8 cellular contexts compared by ENCODE assay signal in genomic region chr5:150641006-150641570, GRCh38. TPM values are rescaled to one million over a fixed set of nuclear protein-coding genes. Genes with fewer than 3 reads are reported as not detected.
DNase-seq lines count a peak whose midpoint lies in the region; ATAC-seq, FAIRE-seq and TF ChIP-seq lines count a peak whose summit lies in the region.

No MANE protein-coding gene starts in this region.

- in situ Hi-C loops in HepG2 (cut with HindIII; ENCODE audit: extremely low pct_ligation_motif_present, low pct_unique_long_range_greater_than_20kb): loop anchor here (5.0 kb wide), 1 partner anchor 59 kb away; no protein-coding TSS in a partner anchor

- no peak for DNase-seq in coronary artery (ENCODE audit: low spot score)
- peak; percentile 15 for DNase-seq in HepG2 (ENCODE audit: low spot score)
- no peak for DNase-seq in head of caudate nucleus
- no peak for DNase-seq in NK-92 treated with Interleukin-12 subunit alpha and Interleukin-12 subunit beta, amount 100 ng/mL, for 24 hours (lab: John Stamatoyannopoulos, UW)
- no peak for DNase-seq in activated CD4-positive, alpha-beta memory T cell treated with anti-CD3 and anti-CD28 coated beads, Interleukin-2, amount 10 ng/mL, durations not matched to agents 7 days and 5 days
- DNase-seq in AML-193 (lab: John Stamatoyannopoulos, UW): no peak

- no peak overlapping the region for H3K27ac Mint-ChIP-seq in activated CD4-positive, alpha-beta memory T cell treated with anti-CD3 and anti-CD28 coated beads, Interleukin-2, amount 10 ng/mL, durations not matched to agents 7 days and 5 days

- no peaks in the 10 kb centered on the region for H3K36me3 ChIP-seq in HUES48 (ENCODE audit: control insufficient read depth, insufficient read depth, low read length)
- no peaks in the 10 kb centered on the region for H3K36me3 ChIP-seq in HepG2 (replicated peaks in 1 of 2; ENCODE audit: control insufficient read depth in 1 of 2, insufficient read depth in 2 of 2, low read length in 2 of 2)

- POLR2A ChIA-PET in HepG2 (lab: Yijun Ruan, JAX): interaction anchor here (1.1 kb wide), 1 partner anchor 10 kb away, joined by 3 read pairs; no protein-coding TSS in a partner anchor
- POLR2A ChIA-PET in activated CD4-positive, alpha-beta memory T cell treated with anti-CD3 and anti-CD28 coated beads, Interleukin-2, amount 10 ng/mL, durations not matched to agents 7 days and 5 days (lab: Charles Lee): no interaction called here

- no TSS peak for BruUV-seq in HepG2 (replicated peaks; lab: Mats Ljungman, UMichigan)

- CTCF ChIA-PET in HepG2 (lab: Yijun Ruan, JAX; ENCODE audit: low intra/inter-chr PET ratio, low total read pairs): no interaction called here
- CTCF ChIA-PET in activated CD4-positive, alpha-beta memory T cell treated with anti-CD3 and anti-CD28 coated beads, Interleukin-2, amount 10 ng/mL, durations not matched to agents 7 days and 5 days (lab: Charles Lee): no interaction called here

- no peak overlapping the region for H3K9ac ChIP-seq in HUES48 (ENCODE audit: low read depth, low read length)
- H3K9ac ChIP-seq in HepG2 (ENCODE audit: insufficient read depth, low read depth, low read length): no peak overlapping the region

- no peak for FAIRE-seq in HepG2 (lab: Jason Lieb, UNC)

- intact Hi-C loops in HepG2 (cut with micrococcal nuclease; ENCODE audit: unreplicated experiment): loop anchor here (5.0 kb wide), 1 partner anchor 309 kb away; no protein-coding TSS in a partner anchor
- intact Hi-C loops in head of caudate nucleus (cut with DNase I): no loop called here

- TF ChIP-seq CTCF in coronary artery (IDR thresholded peaks at IDR 0.05) (no peak), HepG2 (CRISPR knock-in tag; IDR thresholded peaks at IDR 0.05) (no peak)

- peaks cover 19% of the 10 kb centered on the region for H3K27me3 Mint-ChIP-seq in activated CD4-positive, alpha-beta memory T cell treated with anti-CD3 and anti-CD28 coated beads, Interleukin-2, amount 10 ng/mL, durations not matched to agents 7 days and 5 days

- H3K27ac ChIP-seq in HUES48 (ENCODE audit: low read depth, low read length) (peak overlapping the region; percentile 56), coronary artery (peak overlapping the region; percentile 96 to 99), HepG2 (ENCODE audit: extremely low read length, insufficient read depth, low read length) (no peak overlapping the region), temporal lobe (ENCODE audit: low read depth, low read length) (peak overlapping the region; percentile 88)

- H3K36me3 Mint-ChIP-seq in activated CD4-positive, alpha-beta memory T cell treated with anti-CD3 and anti-CD28 coated beads, Interleukin-2, amount 10 ng/mL, durations not matched to agents 7 days and 5 days (ENCODE audit: low read depth): no peaks in the 10 kb centered on the region

- no peaks in the 10 kb centered on the region for H3K79me2 ChIP-seq in HepG2 (ENCODE audit: insufficient read depth, low read length)

- ATAC-seq in HepG2: no peak

- H3K27me3 ChIP-seq in HUES48 (ENCODE audit: control insufficient read depth, insufficient read depth, low read length): no peaks in the 10 kb centered on the region
- 0 out of 5 replicates have a peak, but pooled peaks cover 0 to 3% of the 10 kb centered on the region in 2 experiments for H3K27me3 ChIP-seq in HepG2 (ENCODE audit: control insufficient read depth in 1 of 2, insufficient read depth in 2 of 2, low read length in 2 of 2)

- no peaks in the 10 kb centered on the region for H3K9me3 Mint-ChIP-seq in activated CD4-positive, alpha-beta memory T cell treated with anti-CD3 and anti-CD28 coated beads, Interleukin-2, amount 10 ng/mL, durations not matched to agents 7 days and 5 days

- no peaks in the 10 kb centered on the region for H4K20me1 ChIP-seq in HepG2 (ENCODE audit: insufficient read depth, low read length)

- H3K4me1 Mint-ChIP-seq in activated CD4-positive, alpha-beta memory T cell treated with anti-CD3 and anti-CD28 coated beads, Interleukin-2, amount 10 ng/mL, durations not matched to agents 7 days and 5 days: no peaks in the 10 kb centered on the region

- H3K4me1 ChIP-seq in HUES48 (ENCODE audit: control insufficient read depth, insufficient read depth, low read length): peaks cover 33% of the 10 kb centered on the region
- H3K4me1 ChIP-seq in HepG2 (ENCODE audit: insufficient read depth, low read length): peaks cover 88% of the 10 kb centered on the region

- TF ChIP-seq EP300 in HepG2 (IDR thresholded peaks at IDR 0.05; ENCODE audit: low read depth in 2 of 2, low read length in 2 of 2): no peak
- TF ChIP-seq EP300 in HepG2 (CRISPR knock-in tag; IDR thresholded peaks at IDR 0.05; ENCODE audit: borderline replicate concordance): no peak

- no peak overlapping the region for H2AFZ ChIP-seq in HepG2 (ENCODE audit: low read length)

- no peak for TF ChIP-seq POLR2A in HepG2 (IDR thresholded peaks at IDR 0.05; ENCODE audit: insufficient read depth in 1 of 2, low read depth in 2 of 2, low read length in 2 of 2)

- TF ChIP-seq RAD21 in HepG2 (CRISPR knock-in tag; IDR thresholded peaks at IDR 0.05): no peak

- H3K9me3 ChIP-seq in HUES48 (ENCODE audit: control insufficient read depth, insufficient read depth, low read length) (no peaks in the 10 kb centered on the region), HepG2 (ENCODE audit: low read length) (no peaks in the 10 kb centered on the region)

- 4% methylated on average over 5 of the region's 9 CpGs for WGBS in HepG2 (ENCODE audit: low lambda C conversion rate)

- H3K4me3 ChIP-seq in HUES48 (ENCODE audit: low read depth, low read length): no peak overlapping the region
- peak overlapping the region; percentile 58 for H3K4me3 ChIP-seq in coronary artery
- peak overlapping the region in 2 of 3 experiments; percentile 2 to 39; a peak in 1 of 6 replicates for H3K4me3 ChIP-seq in HepG2 (replicated peaks in 1 of 3; ENCODE audit: insufficient read depth in 1 of 3, low read depth in 2 of 3, low read length in 3 of 3)

- peak overlapping the region; percentile 61 for H3K4me2 ChIP-seq in HepG2 (ENCODE audit: low read depth, low read length)

- H3K4me3 Mint-ChIP-seq in activated CD4-positive, alpha-beta memory T cell treated with anti-CD3 and anti-CD28 coated beads, Interleukin-2, amount 10 ng/mL, durations not matched to agents 7 days and 5 days: no peak overlapping the region

RNA-seq across cellular contexts. Expression of gene SYNPO, which starts 0.6 kb away (rescaled TPM):
- 0.09 and 0.22 TPM in 2 replicates for total RNA-seq in HepG2 (2016; rRNA removed; fragmentation: Illumina TruSeq; extraction: Trizol)
- total RNA-seq in HepG2 (2016; cell fraction: cytosol; rRNA removed; fragmentation: Illumina TruSeq; extraction: Trizol; ENCODE audit: low read depth): under 0.01 TPM in 1 of 2 replicates, not detected in the other
- total RNA-seq in HepG2 (2016; cell fraction: insoluble cytoplasmic fraction; rRNA removed; fragmentation: Illumina TruSeq; extraction: Trizol): 0.04 and 0.09 TPM in 2 replicates
- total RNA-seq in HepG2 (2016; cell fraction: membrane; rRNA removed; fragmentation: Illumina TruSeq; extraction: Trizol): 0.10 and 0.12 TPM in 2 replicates
- total RNA-seq in HepG2 (2016; cell fraction: nucleus; rRNA removed; fragmentation: Illumina TruSeq; extraction: Trizol): 0.16 and 0.25 TPM in 2 replicates
- polyA plus RNA-seq in HepG2 (2011; rRNA removed): 0.05 and 0.30 TPM in 2 replicates
- polyA plus RNA-seq in HepG2 (2011; cell fraction: cytosol; rRNA removed): 0.04 and 0.07 TPM in 2 replicates
- 0.33 and 0.42 TPM in 2 replicates for polyA plus RNA-seq in HepG2 (2011; cell fraction: nucleus; rRNA removed)
- 0.07 and 0.19 TPM in 2 replicates for polyA plus RNA-seq in HepG2 (2012)
- polyA plus RNA-seq in HepG2 (2016; cell fraction: cytosol; fragmentation: Illumina TruSeq; extraction: Trizol; ENCODE audit: low read depth): 0.02 and 0.03 TPM in 2 replicates
- polyA plus RNA-seq in HepG2 (2016; cell fraction: insoluble cytoplasmic fraction; fragmentation: Illumina TruSeq; extraction: Trizol; ENCODE audit: low read depth): 0.15 and 0.20 TPM in 2 replicates
- polyA plus RNA-seq in HepG2 (2016; cell fraction: membrane; fragmentation: Illumina TruSeq; extraction: Trizol; ENCODE audit: low read depth): 0.03 and 0.05 TPM in 2 replicates
- polyA plus RNA-seq in HepG2 (2016; cell fraction: nucleus; fragmentation: Illumina TruSeq; extraction: Trizol; ENCODE audit: insufficient read depth, low read depth): 0.30 and 0.49 TPM in 2 replicates
- polyA minus RNA-seq in HepG2 (2011; rRNA and poly(A)+ RNA removed; ENCODE audit: low replicate concordance): 0.46 and 18.5 TPM in 2 replicates
- 0.30 and 0.70 TPM in 2 replicates for polyA minus RNA-seq in HepG2 (2011; cell fraction: cytosol; rRNA and poly(A)+ RNA removed)
- polyA minus RNA-seq in HepG2 (2011; cell fraction: nucleus; rRNA and poly(A)+ RNA removed): 0.39 and 0.62 TPM in 2 replicates
- total RNA-seq in temporal lobe: 4.9 TPM
- total RNA-seq in activated CD4-positive, alpha-beta memory T cell treated with anti-CD3 and anti-CD28 coated beads, Interleukin-2, amount 10 ng/mL, durations not matched to agents 7 days and 5 days: under 1 TPM; 0.08 to 0.10 TPM

RNA-seq across cellular contexts. Expression of gene MYOZ3, which starts 20.0 kb away (rescaled TPM):
- total RNA-seq in HepG2 (2016; rRNA removed; fragmentation: Illumina TruSeq; extraction: Trizol): not detected in 2 replicates
- total RNA-seq in HepG2 (2016; cell fraction: cytosol; rRNA removed; fragmentation: Illumina TruSeq; extraction: Trizol; ENCODE audit: low read depth): not detected in 2 replicates
- not detected in 2 replicates for total RNA-seq in HepG2 (2016; cell fraction: insoluble cytoplasmic fraction; rRNA removed; fragmentation: Illumina TruSeq; extraction: Trizol)
- total RNA-seq in HepG2 (2016; cell fraction: membrane; rRNA removed; fragmentation: Illumina TruSeq; extraction: Trizol): not detected in 2 replicates
- total RNA-seq in HepG2 (2016; cell fraction: nucleus; rRNA removed; fragmentation: Illumina TruSeq; extraction: Trizol): not detected in 2 replicates
- polyA plus RNA-seq in HepG2 (2011; rRNA removed): 0.05 TPM in 1 of 2 replicates, not detected in the other
- not detected in 2 replicates for polyA plus RNA-seq in HepG2 (2011; cell fraction: cytosol; rRNA removed)
- not detected in 2 replicates for polyA plus RNA-seq in HepG2 (2011; cell fraction: nucleus; rRNA removed)
- polyA plus RNA-seq in HepG2 (2012): 0.05 TPM in 1 of 2 replicates, not detected in the other
- not detected in 2 replicates for polyA plus RNA-seq in HepG2 (2016; cell fraction: cytosol; fragmentation: Illumina TruSeq; extraction: Trizol; ENCODE audit: low read depth)
- polyA plus RNA-seq in HepG2 (2016; cell fraction: insoluble cytoplasmic fraction; fragmentation: Illumina TruSeq; extraction: Trizol; ENCODE audit: low read depth): not detected in 2 replicates
- polyA plus RNA-seq in HepG2 (2016; cell fraction: membrane; fragmentation: Illumina TruSeq; extraction: Trizol; ENCODE audit: low read depth): not detected in 2 replicates
- not detected in 2 replicates for polyA plus RNA-seq in HepG2 (2016; cell fraction: nucleus; fragmentation: Illumina TruSeq; extraction: Trizol; ENCODE audit: insufficient read depth, low read depth)
- polyA minus RNA-seq in HepG2 (2011; rRNA and poly(A)+ RNA removed; ENCODE audit: low replicate concordance): 0.05 TPM in 1 of 2 replicates, not detected in the other
- polyA minus RNA-seq in HepG2 (2011; cell fraction: cytosol; rRNA and poly(A)+ RNA removed): not detected in 2 replicates
- not detected in 2 replicates for polyA minus RNA-seq in HepG2 (2011; cell fraction: nucleus; rRNA and poly(A)+ RNA removed)
- total RNA-seq in temporal lobe: 3.9 TPM
- total RNA-seq in activated CD4-positive, alpha-beta memory T cell treated with anti-CD3 and anti-CD28 coated beads, Interleukin-2, amount 10 ng/mL, durations not matched to agents 7 days and 5 days: under 1 TPM in 1 of 2 experiments, not detected in 1; 0.13 TPM

RNA-seq across cellular contexts. Expression of gene RBM22, which starts 59.8 kb away (rescaled TPM):
- total RNA-seq in HepG2 (2016; rRNA removed; fragmentation: Illumina TruSeq; extraction: Trizol) (27.7 and 28.3 TPM in 2 replicates), temporal lobe (26.1 TPM)
- total RNA-seq in HepG2 (2016; cell fraction: cytosol; rRNA removed; fragmentation: Illumina TruSeq; extraction: Trizol; ENCODE audit: low read depth): 5.7 and 6.4 TPM in 2 replicates
- total RNA-seq in HepG2 (2016; cell fraction: insoluble cytoplasmic fraction; rRNA removed; fragmentation: Illumina TruSeq; extraction: Trizol): 23.8 and 26.3 TPM in 2 replicates
- total RNA-seq in HepG2 (2016; cell fraction: membrane; rRNA removed; fragmentation: Illumina TruSeq; extraction: Trizol): 11.5 and 11.9 TPM in 2 replicates
- total RNA-seq in HepG2 (2016; cell fraction: nucleus; rRNA removed; fragmentation: Illumina TruSeq; extraction: Trizol): 27.4 and 28.2 TPM in 2 replicates
- polyA plus RNA-seq in HepG2 (2011; rRNA removed): 27.3 and 35.0 TPM in 2 replicates
- 12.7 and 16.9 TPM in 2 replicates for polyA plus RNA-seq in HepG2 (2011; cell fraction: cytosol; rRNA removed)
- polyA plus RNA-seq in HepG2 (2011; cell fraction: nucleus; rRNA removed): 42.7 and 44.5 TPM in 2 replicates
- 25.4 and 28.8 TPM in 2 replicates for polyA plus RNA-seq in HepG2 (2012)
- 2.7 and 3.2 TPM in 2 replicates for polyA plus RNA-seq in HepG2 (2016; cell fraction: cytosol; fragmentation: Illumina TruSeq; extraction: Trizol; ENCODE audit: low read depth)
- 34.5 and 39.1 TPM in 2 replicates for polyA plus RNA-seq in HepG2 (2016; cell fraction: insoluble cytoplasmic fraction; fragmentation: Illumina TruSeq; extraction: Trizol; ENCODE audit: low read depth)
- polyA plus RNA-seq in HepG2 (2016; cell fraction: membrane; fragmentation: Illumina TruSeq; extraction: Trizol; ENCODE audit: low read depth): 7.7 and 9.1 TPM in 2 replicates
- 43.5 and 48.3 TPM in 2 replicates for polyA plus RNA-seq in HepG2 (2016; cell fraction: nucleus; fragmentation: Illumina TruSeq; extraction: Trizol; ENCODE audit: insufficient read depth, low read depth)
- polyA minus RNA-seq in HepG2 (2011; rRNA and poly(A)+ RNA removed; ENCODE audit: low replicate concordance): 9.8 and 27.6 TPM in 2 replicates
- polyA minus RNA-seq in HepG2 (2011; cell fraction: cytosol; rRNA and poly(A)+ RNA removed): 12.1 and 16.2 TPM in 2 replicates
- polyA minus RNA-seq in HepG2 (2011; cell fraction: nucleus; rRNA and poly(A)+ RNA removed): 43.9 and 49.9 TPM in 2 replicates
- total RNA-seq in activated CD4-positive, alpha-beta memory T cell treated with anti-CD3 and anti-CD28 coated beads, Interleukin-2, amount 10 ng/mL, durations not matched to agents 7 days and 5 days: 10 to 100 TPM; 66.8 to 70.7 TPM
